In the genomic region with DNA sequence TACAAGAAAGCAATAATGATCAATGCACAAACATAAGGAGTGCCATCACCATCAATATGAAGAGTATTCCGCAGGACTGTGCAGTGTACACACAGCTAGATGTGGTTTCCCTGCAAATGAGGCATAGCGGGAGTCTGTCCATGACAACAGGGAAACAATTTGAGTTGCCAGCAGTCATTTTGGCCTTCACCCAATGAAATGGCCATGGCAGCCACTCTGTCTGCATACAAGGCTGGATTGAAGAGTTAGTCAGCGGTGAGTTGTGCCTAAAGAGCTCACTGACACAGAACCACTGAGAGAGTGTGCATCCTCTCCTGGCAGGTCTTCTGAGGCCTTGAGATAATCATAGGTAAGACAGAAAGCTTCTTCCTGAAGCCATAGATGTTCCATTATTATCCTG, we compare ENCODE assay signal across 11 cellular contexts.
DNase-seq lines count a peak whose midpoint lies in the region; ATAC-seq and TF ChIP-seq lines count a peak whose summit lies in the region.
"Had no signal": no experiment of that assay in that cellular context is flagged by ENCODE, and none has a peak within 500 bp of the region (broad histone marks: within the 10 kb centered on the region; RNA-seq: fewer than 3 reads in every experiment).

No MANE protein-coding gene starts in this region.

- peak; percentile 39 to 65 for DNase-seq in NCI-H2081 (lab: John Stamatoyannopoulos, UW)
- DNase-seq in NCI-H2081 treated with DMSO at 0.1 percent for 48 hours (lab: John Stamatoyannopoulos, UW): no peak
- peak; percentile 42 for DNase-seq in fibroblast of pulmonary artery (ENCODE audit: low read depth)
- DNase-seq in substantia nigra (lab: John Stamatoyannopoulos, UW): peak in 46 of 49 donors; percentile 2 to 81 (median 56)
- no peak for DNase-seq in OCI-LY7 (ENCODE audit: low spot score)
- DNase-seq in neuronal stem cell (ENCODE audit: low spot score): no peak
- no peak for DNase-seq in NAMALWA (ENCODE audit: low spot score)
- DNase-seq: 8988T, sigmoid colon had no signal

- H4K91ac ChIP-seq in neuronal stem cell (ENCODE audit: low read depth, low read length, poor library complexity): no peak overlapping the region

- no TSS peak for BruUV-seq in OCI-LY7 (replicated peaks; lab: Mats Ljungman, UMichigan)

- no peak overlapping the region for H3K14ac ChIP-seq in neuronal stem cell (ENCODE audit: low read length)

- POLR2A ChIA-PET in OCI-LY7 (lab: Charles Lee): interaction anchor here (0.9 to 1.2 kb wide), 2 partner anchors 12 to 14 kb away, joined by 3 to 6 read pairs; no protein-coding TSS in a partner anchor

- no peak overlapping the region for H2AFZ ChIP-seq in OCI-LY7 (ENCODE audit: low read length)
- no peak overlapping the region for H2AFZ ChIP-seq in neuronal stem cell (ENCODE audit: low read length)

- no peaks in the 10 kb centered on the region for H3K79me1 ChIP-seq in neuronal stem cell (ENCODE audit: low read depth, low read length)

- no peak overlapping the region for H3K23ac ChIP-seq in neuronal stem cell (ENCODE audit: low read depth, low read length, poor library complexity)

- no peaks in the 10 kb centered on the region for H3K9me3 ChIP-seq in OCI-LY7 (ENCODE audit: low read length)
- H3K9me3 ChIP-seq in neuronal stem cell (replicated peaks in 1 of 2; ENCODE audit: control insufficient read depth in 2 of 2, insufficient read depth in 1 of 2, low read depth in 1 of 2, low read length in 2 of 2): no peaks in the 10 kb centered on the region
- H3K9me3 ChIP-seq: sigmoid colon had no signal

- no peak overlapping the region for H4K8ac ChIP-seq in neuronal stem cell (ENCODE audit: low read depth, low read length)

- no peak overlapping the region for H2BK15ac ChIP-seq in neuronal stem cell (ENCODE audit: low read length)

- H3K4me3 ChIP-seq in fibroblast of pulmonary artery (replicated peaks; ENCODE audit: low read depth, low read length) (no peak overlapping the region), OCI-LY7 (ENCODE audit: low read depth, low read length, poor library complexity, severe bottlenecking) (no peak overlapping the region), neuronal stem cell (ENCODE audit: low read length in 2 of 2) (no peak overlapping the region)
- H3K4me3 ChIP-seq: lung, sigmoid colon had no signal

- H3K36me3 ChIP-seq in OCI-LY7 (ENCODE audit: insufficient read depth, low read length) (no peaks in the 10 kb centered on the region), neuronal stem cell (replicated peaks in 1 of 2; ENCODE audit: control insufficient read depth in 2 of 2, insufficient read depth in 2 of 2, low read length in 2 of 2) (no peaks in the 10 kb centered on the region)
- H3K36me3 ChIP-seq: sigmoid colon had no signal

- no peaks in the 10 kb centered on the region for H3K27me3 ChIP-seq in neuronal stem cell (ENCODE audit: control insufficient read depth in 3 of 3, insufficient read depth in 3 of 3, low read depth in 1 of 3, low read length in 3 of 3)
- H3K27me3 ChIP-seq: sigmoid colon had no signal

- H3K27ac ChIP-seq in substantia nigra (ENCODE audit: low read depth, low read length, poor library complexity, severe bottlenecking) (peak overlapping the region; percentile 62), OCI-LY7 (ENCODE audit: low read depth, low read length, poor library complexity, severe bottlenecking) (no peak overlapping the region), neuronal stem cell (replicated peaks; ENCODE audit: low read length) (no peak overlapping the region)
- H3K27ac ChIP-seq: sigmoid colon had no signal

- no peak overlapping the region for H2BK12ac ChIP-seq in neuronal stem cell (ENCODE audit: low read length)

- no peaks in the 10 kb centered on the region for H3K79me2 ChIP-seq in OCI-LY7 (ENCODE audit: insufficient read depth, low read depth, low read length)

- CTCF ChIA-PET in OCI-LY7 (lab: Charles Lee; ENCODE audit: unreplicated experiment): no interaction called here

- no peaks in the 10 kb centered on the region for H3K9me2 ChIP-seq in OCI-LY7 (ENCODE audit: insufficient read depth, low read length)

- H3K4me2 ChIP-seq in OCI-LY7 (ENCODE audit: low read length) (no peak overlapping the region), neuronal stem cell (ENCODE audit: insufficient read depth, low read length, poor library complexity, severe bottlenecking) (no peak overlapping the region)

- no CpG with 5 or more reads among the region's 3 CpGs for WGBS in neuronal stem cell (ENCODE audit: extremely low coverage in 2 of 2, insufficient read length in 2 of 2, insufficient replicate concordance in 1 of 2), 2 donors

- H2BK120ac ChIP-seq in neuronal stem cell (ENCODE audit: low read depth, low read length): no peak overlapping the region

- peak; percentile 91 for ATAC-seq in SK-N-SH treated with all-trans-retinoic acid at 6 μM for 48 hours

- no peaks in the 10 kb centered on the region for H4K20me1 ChIP-seq in OCI-LY7 (ENCODE audit: insufficient read depth, low read length)

- H3K4ac ChIP-seq in neuronal stem cell (ENCODE audit: low read length): no peak overlapping the region

- H3K9ac ChIP-seq in neuronal stem cell (ENCODE audit: low read depth, low read length, poor library complexity): no peak overlapping the region

- TF ChIP-seq CTCF in fibroblast of pulmonary artery (IDR thresholded peaks at IDR 0.05; ENCODE audit: low read length, missing control alignments) (no peak), OCI-LY7 (conservative IDR thresholded peaks at IDR 0.05; ENCODE audit: low read length) (no peak)

- no peak overlapping the region for H2BK5ac ChIP-seq in neuronal stem cell (ENCODE audit: low read length)

- H3K18ac ChIP-seq in neuronal stem cell (ENCODE audit: low read length): no peak overlapping the region

- no peaks in the 10 kb centered on the region for H3K4me1 ChIP-seq in OCI-LY7 (ENCODE audit: insufficient read depth, low read length, poor library complexity, severe bottlenecking)
- H3K4me1 ChIP-seq in neuronal stem cell (ENCODE audit: control insufficient read depth in 2 of 2, insufficient read depth in 1 of 2, low read depth in 1 of 2, low read length in 2 of 2): no peaks in the 10 kb centered on the region
- H3K4me1 ChIP-seq: sigmoid colon had no signal

- no peak overlapping the region for H2AK5ac ChIP-seq in neuronal stem cell (ENCODE audit: low read depth, low read length)

- intact Hi-C loops in OCI-LY7 (cut with micrococcal nuclease; ENCODE audit: unreplicated experiment): no loop called here

TF ChIP-seq in SK-N-SH treated with all-trans-retinoic acid at 6 μM for 48 hours, 23 proteins besides CTCF, POLR2A, EP300 and RAD21 (continues in another document):
- TF ChIP-seq ARNTL (CRISPR knock-in tag; IDR thresholded peaks at IDR 0.05; ENCODE audit: borderline replicate concordance, low read depth) (no peak), ZFP30 (CRISPR knock-in tag; IDR thresholded peaks at IDR 0.05) (no peak), BACH2 (CRISPR knock-in tag; IDR thresholded peaks at IDR 0.05; ENCODE audit: borderline replicate concordance) (no peak), ISL1 (CRISPR knock-in tag; IDR thresholded peaks at IDR 0.05) (no peak), OSR1 (CRISPR knock-in tag; IDR thresholded peaks at IDR 0.05) (no peak), TOX (CRISPR knock-in tag; IDR thresholded peaks at IDR 0.05; ENCODE audit: borderline replicate concordance) (no peak), CSDC2 (CRISPR knock-in tag; IDR thresholded peaks at IDR 0.05) (no peak), TCF4 (CRISPR knock-in tag; IDR thresholded peaks at IDR 0.05; ENCODE audit: borderline replicate concordance) (no peak), ZNF8 (CRISPR knock-in tag; IDR thresholded peaks at IDR 0.05) (no peak)
- TF ChIP-seq, protein P1, sequence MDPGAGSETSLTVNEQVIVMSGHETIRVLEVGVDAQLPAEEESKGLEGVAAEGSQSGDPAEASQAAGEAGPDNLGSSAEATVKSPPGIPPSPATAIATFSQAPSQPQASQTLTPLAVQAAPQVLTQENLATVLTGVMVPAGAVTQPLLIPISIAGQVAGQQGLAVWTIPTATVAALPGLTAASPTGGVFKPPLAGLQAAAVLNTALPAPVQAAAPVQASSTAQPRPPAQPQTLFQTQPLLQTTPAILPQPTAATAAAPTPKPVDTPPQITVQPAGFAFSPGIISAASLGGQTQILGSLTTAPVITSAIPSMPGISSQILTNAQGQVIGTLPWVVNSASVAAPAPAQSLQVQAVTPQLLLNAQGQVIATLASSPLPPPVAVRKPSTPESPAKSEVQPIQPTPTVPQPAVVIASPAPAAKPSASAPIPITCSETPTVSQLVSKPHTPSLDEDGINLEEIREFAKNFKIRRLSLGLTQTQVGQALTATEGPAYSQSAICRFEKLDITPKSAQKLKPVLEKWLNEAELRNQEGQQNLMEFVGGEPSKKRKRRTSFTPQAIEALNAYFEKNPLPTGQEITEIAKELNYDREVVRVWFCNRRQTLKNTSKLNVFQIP (CRISPR knock-in tag; IDR thresholded peaks at IDR 0.05; ENCODE audit: borderline replicate concordance, low read depth): no peak
- TF ChIP-seq, protein P2, sequence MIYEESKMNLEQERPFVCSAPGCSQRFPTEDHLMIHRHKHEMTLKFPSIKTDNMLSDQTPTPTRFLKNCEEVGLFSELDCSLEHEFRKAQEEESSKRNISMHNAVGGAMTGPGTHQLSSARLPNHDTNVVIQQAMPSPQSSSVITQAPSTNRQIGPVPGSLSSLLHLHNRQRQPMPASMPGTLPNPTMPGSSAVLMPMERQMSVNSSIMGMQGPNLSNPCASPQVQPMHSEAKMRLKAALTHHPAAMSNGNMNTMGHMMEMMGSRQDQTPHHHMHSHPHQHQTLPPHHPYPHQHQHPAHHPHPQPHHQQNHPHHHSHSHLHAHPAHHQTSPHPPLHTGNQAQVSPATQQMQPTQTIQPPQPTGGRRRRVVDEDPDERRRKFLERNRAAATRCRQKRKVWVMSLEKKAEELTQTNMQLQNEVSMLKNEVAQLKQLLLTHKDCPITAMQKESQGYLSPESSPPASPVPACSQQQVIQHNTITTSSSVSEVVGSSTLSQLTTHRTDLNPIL (CRISPR knock-in tag; IDR thresholded peaks at IDR 0.05; ENCODE audit: low read depth): no peak
- TF ChIP-seq, protein P3, sequence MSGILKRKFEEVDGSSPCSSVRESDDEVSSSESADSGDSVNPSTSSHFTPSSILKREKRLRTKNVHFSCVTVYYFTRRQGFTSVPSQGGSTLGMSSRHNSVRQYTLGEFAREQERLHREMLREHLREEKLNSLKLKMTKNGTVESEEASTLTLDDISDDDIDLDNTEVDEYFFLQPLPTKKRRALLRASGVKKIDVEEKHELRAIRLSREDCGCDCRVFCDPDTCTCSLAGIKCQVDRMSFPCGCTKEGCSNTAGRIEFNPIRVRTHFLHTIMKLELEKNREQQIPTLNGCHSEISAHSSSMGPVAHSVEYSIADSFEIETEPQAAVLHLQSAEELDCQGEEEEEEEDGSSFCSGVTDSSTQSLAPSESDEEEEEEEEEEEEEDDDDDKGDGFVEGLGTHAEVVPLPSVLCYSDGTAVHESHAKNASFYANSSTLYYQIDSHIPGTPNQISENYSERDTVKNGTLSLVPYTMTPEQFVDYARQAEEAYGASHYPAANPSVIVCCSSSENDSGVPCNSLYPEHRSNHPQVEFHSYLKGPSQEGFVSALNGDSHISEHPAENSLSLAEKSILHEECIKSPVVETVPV (CRISPR knock-in tag; IDR thresholded peaks at IDR 0.05): no peak

Comparison
In these comparisons a context has a peak if more than half of its experiments do, and no peak if none do; other contexts are left out.
1. DNase-seq: peak in NCI-H2081 (2 of 2), fibroblast of pulmonary artery (single experiment) and substantia nigra (46 of 49); none in NCI-H2081 treated with DMSO at 0.1 percent for 48 hours (single experiment), OCI-LY7 (single experiment), neuronal stem cell (single experiment) and NAMALWA (single experiment).